13 cellular contexts compared by ENCODE assay signal in the genomic region with DNA sequence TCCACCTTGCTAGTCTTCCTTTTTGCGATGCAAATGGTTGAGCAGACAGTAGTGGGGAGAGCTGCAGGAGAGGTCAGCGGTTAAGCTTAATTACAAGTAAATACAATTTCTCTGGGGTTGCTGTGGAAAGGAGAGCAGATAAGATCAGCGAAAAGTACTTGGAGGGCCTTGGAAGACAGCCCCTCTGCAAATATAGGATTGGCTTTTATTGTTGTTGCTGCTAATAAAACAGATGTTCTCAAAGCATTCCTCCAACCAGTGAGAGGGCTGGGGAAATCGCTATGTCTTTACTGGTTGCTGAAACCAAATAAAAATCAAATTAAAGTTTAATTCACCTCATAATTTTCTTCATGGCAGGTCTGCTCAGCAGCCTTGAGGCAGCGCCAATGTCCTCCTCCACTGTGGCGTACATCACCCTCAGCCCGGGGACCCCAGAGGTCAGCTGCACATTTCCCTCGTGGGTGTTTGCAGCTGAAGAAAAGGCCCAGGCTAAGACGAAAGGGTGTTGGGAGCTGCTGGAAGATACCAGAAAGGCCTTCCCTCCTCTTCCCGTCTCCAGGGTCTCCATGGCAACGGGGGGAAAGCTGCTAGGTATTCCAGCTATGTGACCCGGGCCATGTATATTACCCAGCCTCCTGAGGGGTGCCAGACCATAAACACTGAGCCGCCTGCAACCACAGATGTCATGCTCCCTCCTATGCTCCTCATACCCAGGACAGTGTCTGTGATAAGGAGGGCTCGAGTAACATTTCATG. TPM values are rescaled to one million over a fixed set of nuclear protein-coding genes. Genes with fewer than 3 reads are reported as not detected.
DNase-seq lines count a peak whose midpoint lies in the region; ATAC-seq and TF ChIP-seq lines count a peak whose summit lies in the region.
"Had no signal": no experiment of that assay in that cellular context is flagged by ENCODE, and none has a peak within 500 bp of the region (broad histone marks: within the 10 kb centered on the region; RNA-seq: fewer than 3 reads in every experiment).

No MANE protein-coding gene starts in this region.

- WGBS in mesenchymal stem cell = 10% methylated on average over 12 of the region's 14 CpGs
- WGBS in esophagus squamous epithelium, 2 donors = 55 to 61% methylated on average over 14 of the region's 14 CpGs

- H3K9me3 ChIP-seq in A673 (ENCODE audit: low read depth, low read length, poor library complexity, severe bottlenecking) (no peaks in the 10 kb centered on the region), HUES48 (ENCODE audit: control insufficient read depth, insufficient read depth, low read length) (no peaks in the 10 kb centered on the region), mesenchymal stem cell (ENCODE audit: control insufficient read depth, low read length) (peaks cover 8% of the 10 kb centered on the region), esophagus squamous epithelium (no peaks in the 10 kb centered on the region)

- no peak for TF ChIP-seq POLR2A in esophagus squamous epithelium (IDR thresholded peaks at IDR 0.05)

- POLR2A ChIA-PET in A673 (lab: Charles Lee; ENCODE audit: low non-redundant PET) = no interaction called here

- intact Hi-C loops in A673 (cut with micrococcal nuclease; ENCODE audit: unreplicated experiment) = no loop called here
- intact Hi-C loops in esophagus squamous epithelium (cut with DNase I) = no loop called here
- intact Hi-C loops in activated T-helper 1 cell treated with anti-CD3 and anti-CD28 coated beads, Interleukin-12 subunit alpha, Interleukin-12 subunit beta, Interleukin-2, Interleukin-4 antibody, amounts not matched to agents 30 ng/mL and 10 ng/mL and 1 ng/mL, durations not matched to agents 14 hours and 24 hours and 36 hours (cut with micrococcal nuclease) = loop anchor here (5.0 kb wide), 1 partner anchor 376 kb away; no protein-coding TSS in a partner anchor

- H2AK5ac ChIP-seq in mesenchymal stem cell (ENCODE audit: low read length, severe bottlenecking) = no peak overlapping the region

- H2BK15ac ChIP-seq in mesenchymal stem cell (ENCODE audit: low read depth, poor library complexity, severe bottlenecking) = no peak overlapping the region

- no peak overlapping the region for H2AFZ ChIP-seq in mesenchymal stem cell (ENCODE audit: low read depth, low read length)

- no peak for TF ChIP-seq CTCF in A673 (conservative IDR thresholded peaks at IDR 0.05; ENCODE audit: low read depth, low read length)
- TF ChIP-seq CTCF in brain (conservative IDR thresholded peaks at IDR 0.05) = no peak
- TF ChIP-seq CTCF in esophagus squamous epithelium (IDR thresholded peaks at IDR 0.05) = no peak

- no peak overlapping the region for H2BK120ac ChIP-seq in mesenchymal stem cell (ENCODE audit: low read depth, low read length)

- DNase-seq in A673 (ENCODE audit: low spot score) (peak; percentile 31), mesenchymal stem cell (peak; percentile 73), esophagus squamous epithelium (lab: John Stamatoyannopoulos, UW) (no peak), NCI-H345 (lab: John Stamatoyannopoulos, UW) (no peak)
- no peak for DNase-seq in activated T-helper 1 cell treated with anti-CD3 and anti-CD28 coated beads, Interleukin-12 subunit alpha, Interleukin-12 subunit beta, Interleukin-2, Interleukin-4 antibody, amounts not matched to agents 30 ng/mL and 10 ng/mL and 1 ng/mL, durations not matched to agents 14 hours and 24 hours and 36 hours (ENCODE audit: low spot score)
- DNase-seq: activated gamma-delta T cell treated with Interleukin-2 at 50 U/mL for 16 hours; NCI-H1436 treated with DMSO at 0.1 percent for 48 hours; occipital lobe; stimulated activated CD4-positive, alpha-beta T cell treated with anti-CD3 and anti-CD28 coated beads, Interleukin-4, amount 100 ng/mL, for 1 hour had no signal

- peak overlapping the region; percentile 12 for H3K27ac ChIP-seq in A673 (ENCODE audit: low read depth, low read length, poor library complexity, severe bottlenecking)
- peak overlapping the region; percentile 93 for H3K27ac ChIP-seq in HUES48 (ENCODE audit: low read depth, low read length)
- H3K27ac ChIP-seq in mesenchymal stem cell (ENCODE audit: low read length, poor library complexity, severe bottlenecking) = peak overlapping the region; percentile 50
- H3K27ac ChIP-seq in esophagus squamous epithelium = no peak overlapping the region

- H3K79me1 ChIP-seq in mesenchymal stem cell (replicated peaks; ENCODE audit: low read length, poor library complexity, severe bottlenecking) = no peaks in the 10 kb centered on the region

- no peak overlapping the region for H3K4me3 ChIP-seq in A673 (ENCODE audit: low read depth, low read length, poor library complexity, severe bottlenecking)
- H3K4me3 ChIP-seq in HUES48 (ENCODE audit: low read depth, low read length) = peak overlapping the region; percentile 47; the same call in 1 of the 2 replicates
- no peak overlapping the region for H3K4me3 ChIP-seq in mesenchymal stem cell (ENCODE audit: insufficient read depth in 1 of 2, low read depth in 1 of 2, low read length in 2 of 2)
- no peak overlapping the region for H3K4me3 ChIP-seq in esophagus squamous epithelium

- peak overlapping the region; percentile 45 to 63 for H3K18ac ChIP-seq in mesenchymal stem cell (ENCODE audit: low read depth in 1 of 2, low read length in 2 of 2)

- CTCF ChIA-PET in A673 (lab: Charles Lee) = no interaction called here

- no peak overlapping the region for H4K91ac ChIP-seq in mesenchymal stem cell (ENCODE audit: low read length)

- no peaks in the 10 kb centered on the region for H3K36me3 ChIP-seq in A673 (ENCODE audit: insufficient read depth, low read length, poor library complexity, severe bottlenecking)
- no peaks in the 10 kb centered on the region for H3K36me3 ChIP-seq in HUES48 (ENCODE audit: control insufficient read depth, insufficient read depth, low read length)
- no peaks in the 10 kb centered on the region for H3K36me3 ChIP-seq in mesenchymal stem cell (ENCODE audit: control insufficient read depth in 1 of 2, insufficient read depth in 2 of 2, low read depth in 1 of 2, low read length in 2 of 2)
- no peaks in the 10 kb centered on the region for H3K36me3 ChIP-seq in esophagus squamous epithelium

- H3K27ac Mint-ChIP-seq in brain = peak overlapping the region; percentile 39 to 97 (median 81)
- H3K27ac Mint-ChIP-seq in activated T-helper 1 cell treated with anti-CD3 and anti-CD28 coated beads, Interleukin-12 subunit alpha, Interleukin-12 subunit beta, Interleukin-2, Interleukin-4 antibody, amounts not matched to agents 30 ng/mL and 10 ng/mL and 1 ng/mL, durations not matched to agents 14 hours and 24 hours and 36 hours = no peak overlapping the region

- peaks cover 33% of the 10 kb centered on the region for H3K4me1 ChIP-seq in A673 (ENCODE audit: insufficient read depth, low read length, poor library complexity, severe bottlenecking)
- peaks cover 44% of the 10 kb centered on the region for H3K4me1 ChIP-seq in HUES48 (ENCODE audit: control insufficient read depth, insufficient read depth, low read length)
- peaks cover 11% of the 10 kb centered on the region for H3K4me1 ChIP-seq in mesenchymal stem cell (ENCODE audit: control insufficient read depth, insufficient read depth, low read depth, low read length)
- no peaks in the 10 kb centered on the region for H3K4me1 ChIP-seq in esophagus squamous epithelium

- no peak overlapping the region for H2BK12ac ChIP-seq in mesenchymal stem cell (ENCODE audit: low read length in 2 of 2)

- H3K9me3 Mint-ChIP-seq in brain = peaks cover 0 to 3% (median 0%) of the 10 kb centered on the region in 5 experiments
- H3K9me3 Mint-ChIP-seq in activated T-helper 1 cell treated with anti-CD3 and anti-CD28 coated beads, Interleukin-12 subunit alpha, Interleukin-12 subunit beta, Interleukin-2, Interleukin-4 antibody, amounts not matched to agents 30 ng/mL and 10 ng/mL and 1 ng/mL, durations not matched to agents 14 hours and 24 hours and 36 hours = no peaks in the 10 kb centered on the region

- H3K4me3 Mint-ChIP-seq in brain = peak overlapping the region; percentile 40 to 77 (median 74)
- H3K4me3 Mint-ChIP-seq in activated T-helper 1 cell treated with anti-CD3 and anti-CD28 coated beads, Interleukin-12 subunit alpha, Interleukin-12 subunit beta, Interleukin-2, Interleukin-4 antibody, amounts not matched to agents 30 ng/mL and 10 ng/mL and 1 ng/mL, durations not matched to agents 14 hours and 24 hours and 36 hours = no peak overlapping the region

- no peak overlapping the region for H3K14ac ChIP-seq in mesenchymal stem cell (ENCODE audit: low read length in 2 of 2)

- BruUV-seq in A673 (replicated peaks; lab: Mats Ljungman, UMichigan) = no TSS peak

- H3K27me3 ChIP-seq in A673 (replicated peaks; ENCODE audit: insufficient read depth, low read depth, low read length, poor library complexity) (no peaks in the 10 kb centered on the region), HUES48 (ENCODE audit: control insufficient read depth, insufficient read depth, low read length) (no peaks in the 10 kb centered on the region), mesenchymal stem cell (ENCODE audit: control insufficient read depth in 1 of 2, insufficient read depth in 1 of 2, low read length in 2 of 2) (peaks cover 8 to 49% of the 10 kb centered on the region in 2 experiments), esophagus squamous epithelium (peaks cover 0 to 5% (median 0%) of the 10 kb centered on the region in 4 donors)

- no peak overlapping the region for H3K4ac ChIP-seq in mesenchymal stem cell (ENCODE audit: low read depth in 1 of 2, low read length in 2 of 2)

- no peak overlapping the region for H4K8ac ChIP-seq in mesenchymal stem cell (ENCODE audit: low read length)

- peak overlapping the region; percentile 49 for H3K4me2 ChIP-seq in mesenchymal stem cell (ENCODE audit: low read length, poor library complexity, severe bottlenecking)

- H2BK5ac ChIP-seq in mesenchymal stem cell (ENCODE audit: low read depth, low read length, poor library complexity, severe bottlenecking) = no peak overlapping the region

- no peaks in the 10 kb centered on the region for H3K27me3 Mint-ChIP-seq in brain
- peaks cover 30% of the 10 kb centered on the region for H3K27me3 Mint-ChIP-seq in activated T-helper 1 cell treated with anti-CD3 and anti-CD28 coated beads, Interleukin-12 subunit alpha, Interleukin-12 subunit beta, Interleukin-2, Interleukin-4 antibody, amounts not matched to agents 30 ng/mL and 10 ng/mL and 1 ng/mL, durations not matched to agents 14 hours and 24 hours and 36 hours (ENCODE audit: insufficient read depth)

- H3K36me3 Mint-ChIP-seq in brain = no peaks in the 10 kb centered on the region
- H3K36me3 Mint-ChIP-seq in activated T-helper 1 cell treated with anti-CD3 and anti-CD28 coated beads, Interleukin-12 subunit alpha, Interleukin-12 subunit beta, Interleukin-2, Interleukin-4 antibody, amounts not matched to agents 30 ng/mL and 10 ng/mL and 1 ng/mL, durations not matched to agents 14 hours and 24 hours and 36 hours (ENCODE audit: low read depth) = no peaks in the 10 kb centered on the region

- H3K23ac ChIP-seq in mesenchymal stem cell (ENCODE audit: low read length in 2 of 2) = no peak overlapping the region

- no peak for ATAC-seq in GM21423 (IDR thresholded peaks at IDR 0.05; ENCODE audit: unreplicated experiment)
- ATAC-seq: HCT116 had no signal

- peaks cover 62% of the 10 kb centered on the region for H3K4me1 Mint-ChIP-seq in brain
- peaks cover 7% of the 10 kb centered on the region for H3K4me1 Mint-ChIP-seq in activated T-helper 1 cell treated with anti-CD3 and anti-CD28 coated beads, Interleukin-12 subunit alpha, Interleukin-12 subunit beta, Interleukin-2, Interleukin-4 antibody, amounts not matched to agents 30 ng/mL and 10 ng/mL and 1 ng/mL, durations not matched to agents 14 hours and 24 hours and 36 hours (ENCODE audit: low read depth)

- peak overlapping the region; percentile 47; the same call in 1 of the 2 replicates for H3K9ac ChIP-seq in HUES48 (ENCODE audit: low read depth, low read length)
- no peak overlapping the region for H3K9ac ChIP-seq in mesenchymal stem cell (ENCODE audit: low read length)

RNA-seq across cellular contexts. Expression of a gene that starts 54.6 kb away (rescaled TPM):
- total RNA-seq in A673 (2021) (25.0 and 28.3 TPM in 2 replicates), esophagus squamous epithelium (10 to 100 TPM in 1 of 4 donors, 1 to 10 TPM in 3; 7.8 to 10.5 (median 9.2) TPM)
- polyA plus RNA-seq in brain (ENCODE audit: insufficient read depth, low read depth, low replicate concordance) = 5.8 TPM
- polyA plus RNA-seq in mesenchymal stem cell (2013, experiment 1 of 2) = 4.2 TPM
- 3.8 TPM for polyA plus RNA-seq in mesenchymal stem cell (2013, experiment 2 of 2)
- total RNA-seq in activated T-helper 1 cell treated with anti-CD3 and anti-CD28 coated beads, Interleukin-12 subunit alpha, Interleukin-12 subunit beta, Interleukin-2, Interleukin-4 antibody, amounts not matched to agents 30 ng/mL and 10 ng/mL and 1 ng/mL, durations not matched to agents 14 hours and 24 hours and 36 hours = 20.2 and 24.6 TPM in 2 replicates

Comparison
In these comparisons a context has a peak if more than half of its experiments do, and no peak if none do; other contexts are left out.
1. DNase-seq: peak in A673 (single experiment) and mesenchymal stem cell (single experiment); none in esophagus squamous epithelium (single experiment), activated T-helper 1 cell treated with anti-CD3 and anti-CD28 coated beads, Interleukin-12 subunit alpha, Interleukin-12 subunit beta, Interleukin-2, Interleukin-4 antibody, amounts not matched to agents 30 ng/mL and 10 ng/mL and 1 ng/mL, durations not matched to agents 14 hours and 24 hours and 36 hours (single experiment) and NCI-H345 (single experiment).
2. H3K27ac ChIP-seq: peak in A673 (single experiment), HUES48 (single experiment) and mesenchymal stem cell (single experiment); none in esophagus squamous epithelium (0 of 4).